ENCODE assay signal across 23 cellular contexts in the genomic region with DNA sequence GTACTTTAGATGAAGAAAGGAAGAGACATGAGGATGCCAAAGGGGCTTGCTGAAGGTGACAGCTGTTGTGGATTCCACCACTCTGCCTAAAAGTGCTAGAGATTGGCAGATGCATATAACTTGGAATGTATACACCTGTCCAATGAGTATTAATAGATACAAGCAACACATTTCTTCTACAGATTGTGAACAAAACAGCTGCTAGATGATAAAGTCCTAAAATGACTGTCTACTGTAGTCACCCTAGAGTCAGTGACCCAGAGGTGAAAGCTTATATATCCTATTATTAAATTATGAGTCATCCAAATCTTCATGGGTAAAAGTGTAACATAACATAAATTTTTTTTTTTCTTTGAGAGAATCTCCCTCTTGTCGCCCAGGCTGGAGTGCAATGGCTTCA. TPM values are rescaled to one million over a fixed set of nuclear protein-coding genes. Genes with fewer than 3 reads are reported as not detected.
DNase-seq lines count a peak whose midpoint lies in the region; ATAC-seq and TF ChIP-seq lines count a peak whose summit lies in the region.
"Had no signal": no experiment of that assay in that cellular context is flagged by ENCODE, and none has a peak within 500 bp of the region (broad histone marks: within the 10 kb centered on the region; RNA-seq: fewer than 3 reads in every experiment).

No MANE protein-coding gene starts in this region.

- H3F3A ChIP-seq in neural progenitor cell (ENCODE audit: low read depth): peaks cover 5% of the 10 kb centered on the region

- H3K9me3 ChIP-seq in HCT116 (ENCODE audit: control insufficient read depth in 1 of 2, insufficient read depth in 1 of 2, low read depth in 1 of 2, low read length in 2 of 2) (no peaks in the 10 kb centered on the region), RWPE2 (ENCODE audit: severe bottlenecking) (no peaks in the 10 kb centered on the region), subcutaneous abdominal adipose tissue (ENCODE audit: control insufficient read depth in 5 of 5, low read length in 5 of 5) (no peaks in the 10 kb centered on the region), mucosa of descending colon (no peaks in the 10 kb centered on the region), neural progenitor cell (ENCODE audit: low read depth) (no peaks in the 10 kb centered on the region)
- H3K9me3 ChIP-seq: ovary, right lobe of liver had no signal

- TF ChIP-seq POLR2A in HCT116 (IDR thresholded peaks at IDR 0.05; ENCODE audit: borderline replicate concordance, extremely low read depth, insufficient read depth, insufficient read length): no peak

- H3K4me1 ChIP-seq in HCT116 (ENCODE audit: control insufficient read depth in 1 of 2, insufficient read depth in 2 of 2, low read length in 2 of 2) (peaks cover 26 to 44% of the 10 kb centered on the region in 2 experiments), RWPE2 (ENCODE audit: insufficient read depth, poor library complexity, severe bottlenecking) (peaks cover 37% of the 10 kb centered on the region), subcutaneous abdominal adipose tissue (ENCODE audit: control insufficient read depth in 5 of 5, insufficient read depth in 5 of 5, low read length in 5 of 5) (peaks cover 0 to 47% (median 35%) of the 10 kb centered on the region in 5 donors), mucosa of descending colon (ENCODE audit: low read depth) (peaks cover 9% of the 10 kb centered on the region), neural progenitor cell (peaks cover 8% of the 10 kb centered on the region)

- intact Hi-C loops in HCT116 (cut with micrococcal nuclease) (loop anchor here (10.0 kb wide), 1 partner anchor 137 kb away; no protein-coding TSS in a partner anchor), mucosa of descending colon (cut with DNase I, micrococcal nuclease) (loop anchor here in 1 of 2 donors (10.0 kb wide), 1 partner anchor 137 kb away; no protein-coding TSS in a partner anchor)

- POLR2A ChIA-PET in HCT116 (lab: Charles Lee): no interaction called here

- H3K27ac ChIP-seq in HCT116 (ENCODE audit: low read depth, low read length): no peak overlapping the region
- no peak overlapping the region for H3K27ac ChIP-seq in RWPE2 (ENCODE audit: poor library complexity, severe bottlenecking)
- H3K27ac ChIP-seq in subcutaneous abdominal adipose tissue (ENCODE audit: low read depth, low read length): peak overlapping the region; percentile 51
- H3K27ac ChIP-seq in neural progenitor cell: no peak overlapping the region
- H3K27ac ChIP-seq: ovary, right lobe of liver had no signal

- H3K4me3 ChIP-seq in HCT116 (replicated peaks in 1 of 2; ENCODE audit: low read depth in 1 of 2, low read length in 2 of 2) (no peak overlapping the region), RWPE2 (ENCODE audit: severe bottlenecking) (no peak overlapping the region), subcutaneous abdominal adipose tissue (ENCODE audit: low read depth in 1 of 5, low read length in 5 of 5) (no peak overlapping the region), mucosa of descending colon (no peak overlapping the region), neural progenitor cell (no peak overlapping the region)
- H3K4me3 ChIP-seq: ovary, right lobe of liver had no signal

- peaks cover 28% of the 10 kb centered on the region for H3K4me1 Mint-ChIP-seq in neural progenitor cell
- H3K4me1 Mint-ChIP-seq: memory B cell had no signal

- CTCF ChIA-PET in HCT116 (lab: Charles Lee): no interaction called here

- no TSS peak for BruUV-seq in HCT116 (replicated peaks; lab: Mats Ljungman, UMichigan)

- peaks cover 78% of the 10 kb centered on the region for H3K79me2 ChIP-seq in HCT116 (ENCODE audit: insufficient read depth, low read length)
- H3K79me2 ChIP-seq in neural progenitor cell (ENCODE audit: low read depth): peaks cover 54% of the 10 kb centered on the region

- DNase-seq in HCT116 (ENCODE audit: low read depth, low spot score): no peak
- DNase-seq in RWPE2 (ENCODE audit: low spot score): no peak
- DNase-seq in kidney tubule cell (ENCODE audit: low spot score): peak; percentile 23
- DNase-seq in mucosa of descending colon: no peak
- DNase-seq in neural progenitor cell (ENCODE audit: low spot score): no peak
- DNase-seq: activated naive CD8-positive, alpha-beta T cell treated with anti-CD3 and anti-CD28 coated beads for 36 hours; CD4-positive, alpha-beta T cell; DMS 273 treated with DMSO at 0.1 percent for 48 hours; effector memory CD8-positive, alpha-beta T cell; kidney glomerular epithelial cell; naive thymus-derived CD4-positive, alpha-beta T cell; NCI-H2107; NCI-H526; ovary; right lobe of liver; substantia nigra; T-helper 9 cell had no signal

- peaks cover 18% of the 10 kb centered on the region for H3K36me3 Mint-ChIP-seq in neural progenitor cell
- H3K36me3 Mint-ChIP-seq: activated naive CD8-positive, alpha-beta T cell treated with anti-CD3 and anti-CD28 coated beads for 36 hours; memory B cell; naive thymus-derived CD4-positive, alpha-beta T cell; WTC11 had no signal

- H3K36me3 ChIP-seq in HCT116 (ENCODE audit: control insufficient read depth in 1 of 2, insufficient read depth in 2 of 2, low read length in 2 of 2) (peaks cover 0 to 7% of the 10 kb centered on the region in 2 experiments; a peak in 1 of 4 replicates), RWPE2 (ENCODE audit: low read depth) (peaks cover 65% of the 10 kb centered on the region), subcutaneous abdominal adipose tissue (ENCODE audit: control insufficient read depth in 5 of 5, insufficient read depth in 5 of 5, low read length in 5 of 5) (peaks cover 2 to 13% (median 10%) of the 10 kb centered on the region in 5 donors), mucosa of descending colon (ENCODE audit: low read depth) (no peaks in the 10 kb centered on the region), neural progenitor cell (no peaks in the 10 kb centered on the region)
- H3K36me3 ChIP-seq: ovary had no signal

- H4K20me1 ChIP-seq in HCT116 (ENCODE audit: insufficient read depth) (no peaks in the 10 kb centered on the region), neural progenitor cell (ENCODE audit: low read depth) (peaks cover 5% of the 10 kb centered on the region)

- H3K4me2 ChIP-seq in HCT116 (ENCODE audit: low read length): peak overlapping the region; percentile 19; the same call in 1 of the 2 replicates
- no peak overlapping the region for H3K4me2 ChIP-seq in neural progenitor cell

- H3K9me2 ChIP-seq in HCT116 (ENCODE audit: insufficient read depth): no peaks in the 10 kb centered on the region

- ATAC-seq in HCT116 (no peak), RWPE2 (ENCODE audit: low read depth) (peak; percentile 11; the same call in 1 of the 3 replicates), mucosa of descending colon (no peak), GM19395 (IDR thresholded peaks at IDR 0.05; ENCODE audit: unreplicated experiment) (no peak)
- ATAC-seq: activated T-helper 17 cell treated with anti-CD3 and anti-CD28 coated beads, Interleukin-2, amount 50 U/mL, for 72 hours; effector memory CD8-positive, alpha-beta T cell; naive thymus-derived CD4-positive, alpha-beta T cell; right lobe of liver; Right ventricle myocardium inferior; WTC11 had no signal

- H3K4me3 Mint-ChIP-seq in neural progenitor cell: no peak overlapping the region
- H3K4me3 Mint-ChIP-seq: activated naive CD8-positive, alpha-beta T cell treated with anti-CD3 and anti-CD28 coated beads for 36 hours; activated T-helper 17 cell treated with anti-CD3 and anti-CD28 coated beads, Interleukin-2, amount 50 U/mL, for 72 hours; CD4-positive, alpha-beta T cell; effector memory CD8-positive, alpha-beta T cell; memory B cell; naive thymus-derived CD4-positive, alpha-beta T cell; WTC11 had no signal

- H3K27me3 ChIP-seq in HCT116 (ENCODE audit: insufficient read depth, low read length): no peaks in the 10 kb centered on the region
- no peaks in the 10 kb centered on the region for H3K27me3 ChIP-seq in RWPE2 (ENCODE audit: insufficient read depth, poor library complexity, severe bottlenecking)
- no peaks in the 10 kb centered on the region for H3K27me3 ChIP-seq in subcutaneous abdominal adipose tissue (ENCODE audit: control insufficient read depth in 5 of 5, insufficient read depth in 4 of 5, low read length in 5 of 5)
- no peaks in the 10 kb centered on the region for H3K27me3 ChIP-seq in neural progenitor cell
- H3K27me3 ChIP-seq: ovary, right lobe of liver had no signal

- H3K9ac ChIP-seq in HCT116 (ENCODE audit: low read length): no peak overlapping the region
- H3K9ac ChIP-seq in subcutaneous abdominal adipose tissue (ENCODE audit: low read length in 5 of 5): no peak overlapping the region
- no peak overlapping the region for H3K9ac ChIP-seq in neural progenitor cell

- H3K9me3 Mint-ChIP-seq in neural progenitor cell: no peaks in the 10 kb centered on the region
- H3K9me3 Mint-ChIP-seq: activated naive CD8-positive, alpha-beta T cell treated with anti-CD3 and anti-CD28 coated beads for 36 hours; activated T-helper 17 cell treated with anti-CD3 and anti-CD28 coated beads, Interleukin-2, amount 50 U/mL, for 72 hours; CD4-positive, alpha-beta T cell; WTC11 had no signal

- TF ChIP-seq CTCF in HCT116 (IDR thresholded peaks at IDR 0.05 in 2 of 3, conservative IDR thresholded peaks at IDR 0.05 in 1 of 3; ENCODE audit: borderline replicate concordance in 1 of 3, insufficient read depth in 1 of 3, low read depth in 2 of 3, low read length in 2 of 3): no peak
- TF ChIP-seq CTCF in RWPE2 (IDR thresholded peaks at IDR 0.05; ENCODE audit: poor library complexity, severe bottlenecking): no peak
- no peak for TF ChIP-seq CTCF in mucosa of descending colon (IDR thresholded peaks at IDR 0.05)
- no peak for TF ChIP-seq CTCF in neural progenitor cell (IDR thresholded peaks at IDR 0.05)

- H3K27me3 Mint-ChIP-seq in neural progenitor cell (ENCODE audit: insufficient read depth, low read depth): no peaks in the 10 kb centered on the region

- H3K27ac Mint-ChIP-seq in neural progenitor cell: no peak overlapping the region
- H3K27ac Mint-ChIP-seq: activated naive CD8-positive, alpha-beta T cell treated with anti-CD3 and anti-CD28 coated beads for 36 hours; activated T-helper 17 cell treated with anti-CD3 and anti-CD28 coated beads, Interleukin-2, amount 50 U/mL, for 72 hours; CD4-positive, alpha-beta T cell; effector memory CD8-positive, alpha-beta T cell; memory B cell; naive thymus-derived CD4-positive, alpha-beta T cell; WTC11 had no signal

- RAD21 ChIA-PET in HCT116 (lab: Charles Lee; ENCODE audit: low non-redundant PET in 1 of 2, low total read pairs in 2 of 2, uncharacterized antibody in 2 of 2, unreplicated experiment in 2 of 2): interaction anchor here in 1 of 2 experiments (0.6 kb wide), 1 partner anchor 132 kb away, joined by 5 read pairs; no protein-coding TSS in a partner anchor

- H2AFZ ChIP-seq in HCT116 (ENCODE audit: low read depth, low read length, poor library complexity, severe bottlenecking) (no peak overlapping the region), neural progenitor cell (replicated peaks) (no peak overlapping the region)

- no peak for TF ChIP-seq RAD21 in HCT116 (IDR thresholded peaks at IDR 0.05; ENCODE audit: low read depth)

TF ChIP-seq in HCT116, 20 proteins besides CTCF, POLR2A, EP300 and RAD21 (continues in another document):
- TF ChIP-seq EZH2 (IDR thresholded peaks at IDR 0.05) (no peak), ZFX (IDR thresholded peaks at IDR 0.05) (no peak), JUND (IDR thresholded peaks at IDR 0.05) (no peak), EGR1 (IDR thresholded peaks at IDR 0.05; ENCODE audit: low read depth) (no peak)

RNA-seq across cellular contexts. Expression of a gene that starts 5.2 kb away (rescaled TPM):
- total RNA-seq in HCT116 (2021; ENCODE audit: unreplicated experiment): 20.4 TPM
- 7.2 and 7.9 TPM in 2 replicates for polyA plus RNA-seq in HCT116 (2012)
- total RNA-seq in mucosa of descending colon: 10 to 100 TPM; 11.6 to 47.3 (median 15.0) TPM
- total RNA-seq in neural progenitor cell (ENCODE audit: low replicate concordance): 13.2 and 24.1 TPM in 2 replicates
